Comparison of ENCODE assay signal across 20 cellular contexts in genomic region chr10:22541900-22542299, GRCh38.
DNase-seq lines count a peak whose midpoint lies in the region; ATAC-seq and TF ChIP-seq lines count a peak whose summit lies in the region.
"Had no signal": no experiment of that assay in that cellular context is flagged by ENCODE, and none has a peak within 500 bp of the region (broad histone marks: within the 10 kb centered on the region; RNA-seq: fewer than 3 reads in every experiment).

No MANE protein-coding gene starts in this region.

- intact Hi-C loops in natural killer cell (cut with micrococcal nuclease): no loop called here

- peak overlapping the region; percentile 58 to 64 for H3K27ac Mint-ChIP-seq in natural killer cell
- peak overlapping the region in 1 of 2 donors; percentile 56 for H3K27ac Mint-ChIP-seq in natural killer cell treated with Interleukin-12 subunit alpha and Interleukin-12 subunit beta and Interleukin-15 and Interleukin-18, amount 100 ng/mL, for 72 hours
- H3K27ac Mint-ChIP-seq in activated T-helper 17 cell treated with anti-CD3 and anti-CD28 coated beads, Interleukin-2, amount 50 U/mL, for 72 hours: peak overlapping the region; percentile 50
- peak overlapping the region; percentile 28 to 92 (median 74) for H3K27ac Mint-ChIP-seq in immature natural killer cell
- peak overlapping the region; percentile 94 for H3K27ac Mint-ChIP-seq in stimulated activated effector memory CD8-positive, alpha-beta T cell treated with anti-CD3 and anti-CD28 coated beads, Interleukin-12 subunit alpha, Interleukin-12 subunit beta, amount 100 ng/mL, for 72 hours
- H3K27ac Mint-ChIP-seq: HFFc6 had no signal

- no peaks in the 10 kb centered on the region for H3K27me3 Mint-ChIP-seq in natural killer cell (ENCODE audit: low read depth in 2 of 2)
- H3K27me3 Mint-ChIP-seq in natural killer cell treated with Interleukin-12 subunit alpha and Interleukin-12 subunit beta and Interleukin-15 and Interleukin-18, amount 100 ng/mL, for 72 hours: no peaks in the 10 kb centered on the region
- H3K27me3 Mint-ChIP-seq in activated T-helper 17 cell treated with anti-CD3 and anti-CD28 coated beads, Interleukin-2, amount 50 U/mL, for 72 hours: no peaks in the 10 kb centered on the region
- H3K27me3 Mint-ChIP-seq in immature natural killer cell (ENCODE audit: low read depth in 3 of 3): peaks cover 6 to 44% (median 18%) of the 10 kb centered on the region in 3 donors
- H3K27me3 Mint-ChIP-seq: CD4-positive, alpha-beta memory T cell had no signal

- H3K4me3 Mint-ChIP-seq in natural killer cell (no peak overlapping the region), immature natural killer cell (no peak overlapping the region)
- H3K4me3 Mint-ChIP-seq in natural killer cell treated with Interleukin-12 subunit alpha and Interleukin-12 subunit beta and Interleukin-15 and Interleukin-18, amount 100 ng/mL, for 72 hours: no peak overlapping the region
- no peak overlapping the region for H3K4me3 Mint-ChIP-seq in activated T-helper 17 cell treated with anti-CD3 and anti-CD28 coated beads, Interleukin-2, amount 50 U/mL, for 72 hours
- H3K4me3 Mint-ChIP-seq in stimulated activated effector memory CD8-positive, alpha-beta T cell treated with anti-CD3 and anti-CD28 coated beads, Interleukin-12 subunit alpha, Interleukin-12 subunit beta, amount 100 ng/mL, for 72 hours: no peak overlapping the region
- H3K4me3 Mint-ChIP-seq: HFFc6 had no signal

- no peak for DNase-seq in natural killer cell
- no peak for DNase-seq in natural killer cell treated with Interleukin-12 subunit alpha and Interleukin-12 subunit beta and Interleukin-15 and Interleukin-18, amount 100 ng/mL, for 72 hours (ENCODE audit: low spot score)
- no peak for DNase-seq in immature natural killer cell
- no peak for DNase-seq in stimulated activated effector memory CD8-positive, alpha-beta T cell treated with anti-CD3 and anti-CD28 coated beads, Interleukin-12 subunit alpha, Interleukin-12 subunit beta, amount 100 ng/mL, for 72 hours (ENCODE audit: low spot score in 2 of 2)
- DNase-seq in DMS79 treated with DMSO at 0.1 percent for 48 hours (lab: John Stamatoyannopoulos, UW): no peak
- no peak for DNase-seq in NCI-H446 treated with DMSO at 0.1 percent for 48 hours (lab: John Stamatoyannopoulos, UW)
- no peak for DNase-seq in AG20443 (ENCODE audit: low spot score)
- DNase-seq: Calu3; CD4-positive, alpha-beta memory T cell; DMS53; HFFc6; NCI-H1092 treated with DMSO at 0.1 percent for 48 hours; NCI-H146; NCI-H2081; NCI-H510A treated with DMSO at 0.1 percent for 48 hours; NCI-H82; OCI-M1; SHP77 had no signal

- H3K4me1 Mint-ChIP-seq in natural killer cell (peaks cover 34 to 40% of the 10 kb centered on the region in 2 donors), immature natural killer cell (peaks cover 30 to 71% of the 10 kb centered on the region in 2 donors)
- peaks cover 4 to 33% of the 10 kb centered on the region in 2 donors for H3K4me1 Mint-ChIP-seq in natural killer cell treated with Interleukin-12 subunit alpha and Interleukin-12 subunit beta and Interleukin-15 and Interleukin-18, amount 100 ng/mL, for 72 hours (ENCODE audit: low read depth in 2 of 2)
- H3K4me1 Mint-ChIP-seq in activated T-helper 17 cell treated with anti-CD3 and anti-CD28 coated beads, Interleukin-2, amount 50 U/mL, for 72 hours: no peaks in the 10 kb centered on the region
- H3K4me1 Mint-ChIP-seq in stimulated activated effector memory CD8-positive, alpha-beta T cell treated with anti-CD3 and anti-CD28 coated beads, Interleukin-12 subunit alpha, Interleukin-12 subunit beta, amount 100 ng/mL, for 72 hours: peaks cover 33% of the 10 kb centered on the region

- H3K9me3 Mint-ChIP-seq in natural killer cell (no peaks in the 10 kb centered on the region), immature natural killer cell (no peaks in the 10 kb centered on the region)
- no peaks in the 10 kb centered on the region for H3K9me3 Mint-ChIP-seq in natural killer cell treated with Interleukin-12 subunit alpha and Interleukin-12 subunit beta and Interleukin-15 and Interleukin-18, amount 100 ng/mL, for 72 hours
- no peaks in the 10 kb centered on the region for H3K9me3 Mint-ChIP-seq in activated T-helper 17 cell treated with anti-CD3 and anti-CD28 coated beads, Interleukin-2, amount 50 U/mL, for 72 hours
- no peaks in the 10 kb centered on the region for H3K9me3 Mint-ChIP-seq in stimulated activated effector memory CD8-positive, alpha-beta T cell treated with anti-CD3 and anti-CD28 coated beads, Interleukin-12 subunit alpha, Interleukin-12 subunit beta, amount 100 ng/mL, for 72 hours
- H3K9me3 Mint-ChIP-seq: HFFc6 had no signal

- peaks cover 16% of the 10 kb centered on the region for H3K36me3 Mint-ChIP-seq in natural killer cell
- peaks cover 16% of the 10 kb centered on the region for H3K36me3 Mint-ChIP-seq in natural killer cell treated with Interleukin-12 subunit alpha and Interleukin-12 subunit beta and Interleukin-15 and Interleukin-18, amount 100 ng/mL, for 72 hours
- peaks cover 90% of the 10 kb centered on the region for H3K36me3 Mint-ChIP-seq in activated T-helper 17 cell treated with anti-CD3 and anti-CD28 coated beads, Interleukin-2, amount 50 U/mL, for 72 hours (ENCODE audit: low read depth)
- peaks cover 30 to 64% (median 43%) of the 10 kb centered on the region in 3 donors for H3K36me3 Mint-ChIP-seq in immature natural killer cell
- peaks cover 94% of the 10 kb centered on the region for H3K36me3 Mint-ChIP-seq in stimulated activated effector memory CD8-positive, alpha-beta T cell treated with anti-CD3 and anti-CD28 coated beads, Interleukin-12 subunit alpha, Interleukin-12 subunit beta, amount 100 ng/mL, for 72 hours

- ATAC-seq in natural killer cell: no peak
- no peak for ATAC-seq in natural killer cell treated with Interleukin-12 subunit alpha and Interleukin-12 subunit beta and Interleukin-15 and Interleukin-18, amount 100 ng/mL, for 72 hours
- no peak for ATAC-seq in activated T-helper 17 cell treated with anti-CD3 and anti-CD28 coated beads, Interleukin-2, amount 50 U/mL, for 72 hours (replicated peaks)
- no peak for ATAC-seq in stimulated activated effector memory CD8-positive, alpha-beta T cell treated with anti-CD3 and anti-CD28 coated beads, Interleukin-12 subunit alpha, Interleukin-12 subunit beta, amount 100 ng/mL, for 72 hours
- ATAC-seq: K562 had no signal

- TF ChIP-seq CTCF in natural killer cell (IDR thresholded peaks at IDR 0.05): no peak
